ENCODE assay signal across 34 cellular contexts in the genomic region with DNA sequence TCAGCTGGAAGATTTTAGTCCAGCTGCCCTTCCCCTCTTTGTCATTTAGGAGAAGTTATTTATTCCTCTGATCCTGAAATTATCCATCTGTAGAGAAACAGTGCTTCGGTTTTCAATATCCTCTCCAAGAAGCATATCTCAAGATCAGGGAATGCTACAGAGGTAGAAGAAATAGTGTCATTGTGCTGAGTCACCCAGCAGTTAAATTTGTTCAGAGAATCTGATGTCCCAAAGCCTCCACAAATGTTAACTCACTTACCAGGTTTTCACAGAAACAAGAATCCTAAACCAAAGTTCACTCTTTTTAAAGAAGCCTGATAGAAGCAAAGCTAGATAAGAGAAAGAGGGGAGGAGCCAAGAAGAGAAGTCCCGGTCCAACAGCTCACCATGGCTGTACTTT.
"Had no signal": no experiment of that assay in that cellular context is flagged by ENCODE, and none has a peak within 500 bp of the region (broad histone marks: within the 10 kb centered on the region; RNA-seq: fewer than 3 reads in every experiment).

No MANE protein-coding gene starts in this region.

- H3K36me3 ChIP-seq: MG63 had no signal

- H3K4me3 ChIP-seq: MG63, PC-9 had no signal

- DNase-seq: activated B cell treated with CpG ODN at 0.5 μM for 24 hours; activated CD4-positive, alpha-beta memory T cell treated with anti-CD3 and anti-CD28 coated beads for 36 hours; activated CD4-positive, alpha-beta T cell treated with anti-CD3 and anti-CD28 coated beads for 4 hours; activated CD4-positive, alpha-beta T cell treated with anti-CD3 and anti-CD28 coated beads, Interleukin-2, amount 50 U/mL, for 1 hour; activated CD4-positive, CD25-positive, alpha-beta regulatory T cell treated with anti-CD3 and anti-CD28 coated beads, Interleukin-2, amount 50 U/mL, for 72 hours; activated CD8-positive, alpha-beta memory T cell treated with anti-CD3 and anti-CD28 coated beads, Interleukin-2, amount 50 U/mL, for 4 hours; activated effector memory CD4-positive, alpha-beta T cell treated with Interleukin-2 at 50 U/mL for 16 hours; activated naive CD4-positive, alpha-beta T cell treated with anti-CD3 and anti-CD28 coated beads, Interleukin-2, amount 10 ng/mL, durations not matched to agents 7 days and 5 days; activated naive CD8-positive, alpha-beta T cell treated with anti-CD3 and anti-CD28 coated beads, Interleukin-2, amount 50 U/mL, for 24 hours; activated T-cell treated with anti-CD3 and anti-CD28 coated beads, Interleukin-2, amount 50 U/mL, for 48 hours; anterior cingulate cortex; caudate nucleus; cerebellar nuclear complex; Kasumi-1; MG63; NCI-H1048; NCI-H1105 treated with DMSO at 0.1 percent for 48 hours; NCI-H1436 treated with DMSO at 0.1 percent for 48 hours; NCI-H1694 treated with DMSO at 0.1 percent for 48 hours; NCI-H2029; NCI-H345; NCI-H524 treated with DMSO at 0.1 percent for 48 hours; NCI-H748 treated with DMSO at 0.1 percent for 48 hours; NK-92 treated with Interleukin-12 subunit alpha and Interleukin-12 subunit beta, amount 100 ng/mL, for 24 hours; PC-9; SIG-M5; SW 1271; T-helper 1 cell; T-helper 2 cell; T-helper 9 cell had no signal

- H3K27ac ChIP-seq: PC-9, RWPE1, VCaP had no signal

- H3K9me3 ChIP-seq: MG63 had no signal

- ATAC-seq: activated naive CD8-positive, alpha-beta T cell treated with anti-CD3 and anti-CD28 coated beads, Interleukin-2, amount 50 U/mL, for 24 hours; Right ventricle myocardium inferior; SK-N-SH treated with all-trans-retinoic acid at 6 μM for 48 hours had no signal
